ENCODE assay signal across 21 cellular contexts in the genomic region with DNA sequence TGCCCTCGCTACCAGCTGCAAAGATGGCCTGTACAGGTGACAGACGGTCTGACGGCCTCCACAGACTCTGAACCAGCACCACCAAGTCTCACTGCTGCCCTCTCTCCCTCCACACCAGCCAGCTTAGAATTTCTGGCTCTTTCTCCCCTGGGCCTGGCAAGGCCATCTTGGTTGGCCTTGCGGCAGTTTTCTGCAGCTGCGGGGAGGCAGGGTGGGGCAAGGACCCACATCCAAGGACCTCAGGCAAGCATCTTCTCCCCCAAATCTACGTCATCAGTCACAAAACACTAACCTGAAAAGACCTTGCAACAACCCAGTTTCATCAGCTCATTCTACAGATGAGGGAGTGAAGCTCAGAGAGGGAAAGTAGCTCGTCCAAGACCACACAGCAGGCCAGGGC. TPM values are rescaled to one million over a fixed set of nuclear protein-coding genes. Genes with fewer than 3 reads are reported as not detected.
DNase-seq lines count a peak whose midpoint lies in the region; ATAC-seq, FAIRE-seq and TF ChIP-seq lines count a peak whose summit lies in the region.
"Had no signal": no experiment of that assay in that cellular context is flagged by ENCODE, and none has a peak within 500 bp of the region (broad histone marks: within the 10 kb centered on the region; RNA-seq: fewer than 3 reads in every experiment).

No MANE protein-coding gene starts in this region.

- peak overlapping the region in 1 of 7 donors; percentile 18 for H3K4me3 Mint-ChIP-seq in CD8-positive, alpha-beta memory T cell
- H3K4me3 Mint-ChIP-seq: CD4-positive, CD25-positive, alpha-beta regulatory T cell; GM23338; HFFc6 had no signal

- H3K36me3 Mint-ChIP-seq in CD8-positive, alpha-beta memory T cell = peaks cover 0 to 67% (median 5%) of the 10 kb centered on the region in 3 donors

- H2AFZ ChIP-seq in HepG2 (ENCODE audit: low read length) (no peak overlapping the region), K562 (ENCODE audit: low read depth, low read length) (no peak overlapping the region), osteoblast (ENCODE audit: low read length) (no peak overlapping the region)
- H2AFZ ChIP-seq: GM23338 had no signal

- ATAC-seq in HepG2 (no peak), right lobe of liver (no peak), K562 (no peak), HG02642 (IDR thresholded peaks at IDR 0.05; ENCODE audit: poor library complexity, unreplicated experiment) (no peak)
- ATAC-seq: GM12878, GM23338 had no signal

- BruUV-seq in HepG2 (replicated peaks; lab: Mats Ljungman, UMichigan) = no TSS peak
- BruUV-seq in K562 (replicated peaks; lab: Mats Ljungman, UMichigan) = no TSS peak

- peak overlapping the region in 1 of 8 donors; percentile 42 for H3K27ac Mint-ChIP-seq in CD8-positive, alpha-beta memory T cell
- H3K27ac Mint-ChIP-seq: CD4-positive, CD25-positive, alpha-beta regulatory T cell; GM23338; HFFc6 had no signal

- H3K27ac ChIP-seq in HepG2 (ENCODE audit: extremely low read length, insufficient read depth, low read length) (no peak overlapping the region), right lobe of liver (no peak overlapping the region), K562 (ENCODE audit: extremely low read depth, low read depth, low read length) (no peak overlapping the region), osteoblast (ENCODE audit: low read depth, low read length) (no peak overlapping the region), suprapubic skin (no peak overlapping the region)
- H3K27ac ChIP-seq in CD8-positive, alpha-beta memory T cell (ENCODE audit: low read depth, low read length) = no peak overlapping the region
- H3K27ac ChIP-seq: BLaER1 treated with 17β-estradiol and CSF1 and Interleukin-3, amounts not matched to agents 10 nM and 100 nM had no signal

- H3K36me3 ChIP-seq in HepG2 (replicated peaks in 1 of 2; ENCODE audit: control insufficient read depth in 1 of 2, insufficient read depth in 2 of 2, low read length in 2 of 2) = peaks cover 45 to 75% of the 10 kb centered on the region in 2 experiments
- H3K36me3 ChIP-seq in right lobe of liver = peaks cover 5 to 57% (median 38%) of the 10 kb centered on the region in 4 donors
- H3K36me3 ChIP-seq in K562 (ENCODE audit: control insufficient read depth, insufficient read depth, low read length) = peaks cover 50% of the 10 kb centered on the region; the same call in 1 of the 3 replicates
- H3K36me3 ChIP-seq in osteoblast (ENCODE audit: insufficient read depth, low read length) = peaks cover 68% of the 10 kb centered on the region
- peaks cover 12% of the 10 kb centered on the region for H3K36me3 ChIP-seq in CD8-positive, alpha-beta memory T cell (ENCODE audit: insufficient read depth, low read length)
- peaks cover 85% of the 10 kb centered on the region for H3K36me3 ChIP-seq in suprapubic skin

- H3K4me3 ChIP-seq in HepG2 (replicated peaks in 1 of 3; ENCODE audit: insufficient read depth in 1 of 3, low read depth in 2 of 3, low read length in 3 of 3) (no peak overlapping the region), right lobe of liver (no peak overlapping the region), K562 (no peak overlapping the region), osteoblast (ENCODE audit: insufficient read depth, low read length) (no peak overlapping the region), suprapubic skin (no peak overlapping the region)
- no peak overlapping the region for H3K4me3 ChIP-seq in CD8-positive, alpha-beta memory T cell (ENCODE audit: low read length)
- H3K4me3 ChIP-seq: BLaER1 treated with 17β-estradiol and CSF1 and Interleukin-3, amounts not matched to agents 10 nM and 100 nM; GM12878; GM23338; HAP-1 had no signal

- no peaks in the 10 kb centered on the region for H3K27me3 ChIP-seq in HepG2 (ENCODE audit: control insufficient read depth in 1 of 2, insufficient read depth in 2 of 2, low read length in 2 of 2)
- H3K27me3 ChIP-seq in right lobe of liver = no peaks in the 10 kb centered on the region
- no peaks in the 10 kb centered on the region for H3K27me3 ChIP-seq in K562 (ENCODE audit: control insufficient read depth in 2 of 2, insufficient read depth in 2 of 2, low read length in 2 of 2)
- H3K27me3 ChIP-seq in osteoblast (ENCODE audit: insufficient read depth, low read length) = no peaks in the 10 kb centered on the region
- no peaks in the 10 kb centered on the region for H3K27me3 ChIP-seq in CD8-positive, alpha-beta memory T cell (ENCODE audit: insufficient read depth, low read length, poor library complexity, severe bottlenecking)
- H3K27me3 ChIP-seq in suprapubic skin = no peaks in the 10 kb centered on the region
- H3K27me3 ChIP-seq: BLaER1 treated with 17β-estradiol and CSF1 and Interleukin-3, amounts not matched to agents 10 nM and 100 nM had no signal

- no peak overlapping the region for H3K9ac ChIP-seq in HepG2 (ENCODE audit: insufficient read depth, low read depth, low read length)
- peak overlapping the region in 1 of 2 experiments; percentile 26; a peak in 2 of 4 replicates for H3K9ac ChIP-seq in K562 (ENCODE audit: insufficient read depth in 1 of 2, low read depth in 2 of 2, low read length in 2 of 2)

- DNase-seq in HepG2 (ENCODE audit: low spot score) = no peak
- no peak for DNase-seq in right lobe of liver
- no peak for DNase-seq in K562 (ENCODE audit: extremely low read depth in 1 of 4, low spot score in 3 of 4)
- DNase-seq in osteoblast (ENCODE audit: insufficient read length, low spot score, missing footprints) = peak; percentile 50
- no peak for DNase-seq in CD8-positive, alpha-beta memory T cell
- no peak for DNase-seq in suprapubic skin (ENCODE audit: low spot score in 2 of 2)
- DNase-seq: ACHN; Calu3; CD4-positive, CD25-positive, alpha-beta regulatory T cell; DMS 273 treated with DMSO at 0.1 percent for 48 hours; HFFc6; KBM-7 had no signal

- in situ Hi-C loops in HepG2 (cut with HindIII; ENCODE audit: extremely low pct_ligation_motif_present, low pct_unique_long_range_greater_than_20kb) (no loop called here), K562 (cut with MboI) (no loop called here)

- intact Hi-C loops in HepG2 (cut with micrococcal nuclease; ENCODE audit: unreplicated experiment) = no loop called here
- intact Hi-C loops in right lobe of liver (cut with DNase I) = no loop called here
- intact Hi-C loops in K562 (cut with micrococcal nuclease) = loop anchor here (10.0 kb wide), 1 partner anchor 68 kb away; no protein-coding TSS in a partner anchor

- TF ChIP-seq EP300 in HepG2 (IDR thresholded peaks at IDR 0.05; ENCODE audit: low read depth in 2 of 2, low read length in 2 of 2) = no peak
- no peak for TF ChIP-seq EP300 in HepG2 (CRISPR knock-in tag; IDR thresholded peaks at IDR 0.05; ENCODE audit: borderline replicate concordance)
- TF ChIP-seq EP300 in K562 (IDR thresholded peaks at IDR 0.05; ENCODE audit: low read length) = no peak
- no peak for TF ChIP-seq EP300 in suprapubic skin (IDR thresholded peaks at IDR 0.05)

- no peaks in the 10 kb centered on the region for H3K9me3 Mint-ChIP-seq in CD8-positive, alpha-beta memory T cell
- H3K9me3 Mint-ChIP-seq: GM23338, HFFc6 had no signal

- TF ChIP-seq POLR2A in HepG2 (IDR thresholded peaks at IDR 0.05; ENCODE audit: insufficient read depth in 1 of 2, low read depth in 2 of 2, low read length in 2 of 2) = no peak
- no peak for TF ChIP-seq POLR2A in right lobe of liver (IDR thresholded peaks at IDR 0.05)
- no peak for TF ChIP-seq POLR2A in K562 (conservative IDR thresholded peaks at IDR 0.05)
- no peak for TF ChIP-seq POLR2A in suprapubic skin (IDR thresholded peaks at IDR 0.05)

- TF ChIP-seq CTCF in HepG2 (CRISPR knock-in tag; IDR thresholded peaks at IDR 0.05) (no peak), right lobe of liver (IDR thresholded peaks at IDR 0.05) (no peak), K562 (IDR thresholded peaks at IDR 0.05 in 2 of 3, conservative IDR thresholded peaks at IDR 0.05 in 1 of 3; ENCODE audit: insufficient read depth in 2 of 3, low read depth in 1 of 3, low read length in 3 of 3) (no peak), osteoblast (IDR thresholded peaks at IDR 0.05; ENCODE audit: extremely low read depth, low read depth, low read length) (no peak), suprapubic skin (IDR thresholded peaks at IDR 0.05) (no peak)

- H3K4me2 ChIP-seq in HepG2 (ENCODE audit: low read depth, low read length) (no peak overlapping the region), K562 (ENCODE audit: insufficient read depth, low read length) (no peak overlapping the region), osteoblast (ENCODE audit: insufficient read depth, low read length) (no peak overlapping the region)
- H3K4me2 ChIP-seq: GM23338 had no signal

- H3K79me2 ChIP-seq in HepG2 (ENCODE audit: insufficient read depth, low read length) (no peaks in the 10 kb centered on the region), K562 (ENCODE audit: control insufficient read depth, insufficient read depth, low read length) (no peaks in the 10 kb centered on the region), osteoblast (ENCODE audit: insufficient read depth, low read length) (peaks cover 13% of the 10 kb centered on the region)

- WGBS in HepG2 (ENCODE audit: low lambda C conversion rate) = 96% methylated on average over 7 of the region's 7 CpGs
- WGBS in right lobe of liver (ENCODE audit: insufficient coverage, low coverage, low lambda C conversion rate, missing lambda C conversion rate) = 88% methylated on average over 3 of the region's 7 CpGs
- 100% methylated on average over 6 of the region's 7 CpGs for WGBS in K562 (ENCODE audit: insufficient coverage, low coverage, missing lambda C conversion rate)
- 79% methylated on average over 7 of the region's 7 CpGs for WGBS in suprapubic skin

- POLR2A ChIA-PET in HepG2 (lab: Yijun Ruan, JAX) = interaction anchor here (1.2 kb wide), 1 partner anchor 11 kb away, joined by 6 read pairs; the partner anchor contains the start of gene POLDIP3
- POLR2A ChIA-PET in K562 (lab: Yijun Ruan, JAX) = interaction anchor here (5.6 kb wide), 1 partner anchor 11 kb away, joined by 46 read pairs; the partner anchor contains the start of gene POLDIP3
- POLR2A ChIA-PET in CD8-positive, alpha-beta memory T cell (lab: Charles Lee) = no interaction called here

- no peaks in the 10 kb centered on the region for H3K27me3 Mint-ChIP-seq in CD8-positive, alpha-beta memory T cell
- H3K27me3 Mint-ChIP-seq: CD4-positive, CD25-positive, alpha-beta regulatory T cell had no signal

- TF ChIP-seq RAD21 in HepG2 (CRISPR knock-in tag; IDR thresholded peaks at IDR 0.05) (no peak), K562 (CRISPR knock-in tag; conservative IDR thresholded peaks at IDR 0.05 in 1 of 2, IDR thresholded peaks at IDR 0.05 in 1 of 2) (no peak)

- H3K9me1 ChIP-seq in K562 (ENCODE audit: control insufficient read depth, insufficient read depth, low read length) = peaks cover 3% of the 10 kb centered on the region

- peaks cover 18% of the 10 kb centered on the region for H4K20me1 ChIP-seq in HepG2 (ENCODE audit: insufficient read depth, low read length)
- no peaks in the 10 kb centered on the region for H4K20me1 ChIP-seq in K562 (replicated peaks; ENCODE audit: control insufficient read depth, insufficient read depth, low read length)
- peaks cover under 1% of the 10 kb centered on the region for H4K20me1 ChIP-seq in osteoblast (ENCODE audit: insufficient read depth, low read length)

- FAIRE-seq in HepG2 (lab: Jason Lieb, UNC) (no peak), K562 (lab: Jason Lieb, UNC) (no peak)
- FAIRE-seq: GM12878, GM18507, HTR-8/SVneo had no signal

- H3K4me1 Mint-ChIP-seq in CD8-positive, alpha-beta memory T cell = peaks cover 3% of the 10 kb centered on the region in 3 donors

- CTCF ChIA-PET in HepG2 (lab: Yijun Ruan, JAX; ENCODE audit: low intra/inter-chr PET ratio, low total read pairs) = no interaction called here
- CTCF ChIA-PET in K562 (lab: Yijun Ruan, JAX; ENCODE audit: low intra/inter-chr PET ratio) = no interaction called here
- CTCF ChIA-PET in CD8-positive, alpha-beta memory T cell (lab: Charles Lee) = interaction anchor here (0.9 to 1.2 kb wide), 2 partner anchors 17 to 38 kb away, joined by 3 read pairs; no protein-coding TSS in a partner anchor

- H3K9me3 ChIP-seq in HepG2 (ENCODE audit: low read length) (no peaks in the 10 kb centered on the region), right lobe of liver (no peaks in the 10 kb centered on the region), K562 (replicated peaks; ENCODE audit: control insufficient read depth, insufficient read depth, low read depth, low read length) (no peaks in the 10 kb centered on the region), osteoblast (ENCODE audit: low read depth, low read length) (no peaks in the 10 kb centered on the region), suprapubic skin (no peaks in the 10 kb centered on the region)
- H3K9me3 ChIP-seq in CD8-positive, alpha-beta memory T cell (ENCODE audit: low read length) = no peaks in the 10 kb centered on the region
- H3K9me3 ChIP-seq: BLaER1 treated with 17β-estradiol and CSF1 and Interleukin-3, amounts not matched to agents 10 nM and 100 nM; HAP-1 had no signal

- H3K4me1 ChIP-seq in HepG2 (ENCODE audit: insufficient read depth, low read length) (no peaks in the 10 kb centered on the region; the same call in 1 of the 2 replicates), right lobe of liver (peaks cover 0 to 24% (median 0%) of the 10 kb centered on the region in 4 donors), K562 (replicated peaks in 1 of 2; ENCODE audit: control insufficient read depth in 2 of 2, insufficient read depth in 2 of 2, low read length in 2 of 2) (peaks cover under 1 to 21% of the 10 kb centered on the region in 2 experiments; a peak in 3 of 5 replicates), osteoblast (ENCODE audit: insufficient read depth, low read length) (peaks cover 13% of the 10 kb centered on the region), suprapubic skin (peaks cover 21% of the 10 kb centered on the region)
- H3K4me1 ChIP-seq in CD8-positive, alpha-beta memory T cell (ENCODE audit: insufficient read depth, low read length) = no peaks in the 10 kb centered on the region
- H3K4me1 ChIP-seq: HAP-1 had no signal

RNA-seq across cellular contexts. Expression of gene POLDIP3, which starts 11.7 kb away (rescaled TPM):
- total RNA-seq in HepG2 (2016; rRNA removed; fragmentation: Illumina TruSeq; extraction: Trizol) (47.4 and 64.1 TPM in 2 replicates), right lobe of liver (10 to 100 TPM; 17.1 to 22.6 (median 21.1) TPM), K562 (2014; rRNA removed) (24.9 and 39.1 TPM in 2 replicates), K562 (2014; rRNA removed; fragmentation: Illumina TruSeq; extraction: Trizol) (23.5 and 24.1 TPM in 2 replicates), K562 (2015; rRNA removed; fragmentation: Illumina TruSeq; extraction: Trizol) (25.5 and 26.3 TPM in 2 replicates), K562 (2021) (47.3 and 53.6 TPM in 2 replicates), osteoblast (21.2 and 22.4 TPM in 2 replicates), suprapubic skin (10 to 100 TPM; 32.4 to 61.1 (median 45.7) TPM)
- 6.4 and 8.7 TPM in 2 replicates for total RNA-seq in HepG2 (2016; cell fraction: cytosol; rRNA removed; fragmentation: Illumina TruSeq; extraction: Trizol; ENCODE audit: low read depth)
- 45.0 and 57.8 TPM in 2 replicates for total RNA-seq in HepG2 (2016; cell fraction: insoluble cytoplasmic fraction; rRNA removed; fragmentation: Illumina TruSeq; extraction: Trizol)
- 23.2 TPM in 2 replicates for total RNA-seq in HepG2 (2016; cell fraction: membrane; rRNA removed; fragmentation: Illumina TruSeq; extraction: Trizol)
- total RNA-seq in HepG2 (2016; cell fraction: nucleus; rRNA removed; fragmentation: Illumina TruSeq; extraction: Trizol) = 32.4 and 36.4 TPM in 2 replicates
- polyA plus RNA-seq in HepG2 (2011; rRNA removed) (45.8 and 50.1 TPM in 2 replicates), K562 (2011; rRNA removed) (44.4 and 53.8 TPM in 2 replicates), K562 (2014; fragmentation: Illumina TruSeq; extraction: Trizol) (47.7 and 53.0 TPM in 2 replicates), K562 (2014; fragmentation: Nextera tagmentation; extraction: Ambion mirVana) (10 to 100 TPM; 14.3 to 22.3 TPM), K562 (2014; rRNA removed) (39.8 and 45.4 TPM in 2 replicates)
- polyA plus RNA-seq in HepG2 (2011; cell fraction: cytosol; rRNA removed) = 28.7 TPM in 2 replicates
- 70.7 and 76.7 TPM in 2 replicates for polyA plus RNA-seq in HepG2 (2011; cell fraction: nucleus; rRNA removed)
- 62.0 and 63.4 TPM in 2 replicates for polyA plus RNA-seq in HepG2 (2012)
- polyA plus RNA-seq in HepG2 (2016; cell fraction: cytosol; fragmentation: Illumina TruSeq; extraction: Trizol; ENCODE audit: low read depth) = 5.1 and 6.4 TPM in 2 replicates
- 59.1 and 66.7 TPM in 2 replicates for polyA plus RNA-seq in HepG2 (2016; cell fraction: insoluble cytoplasmic fraction; fragmentation: Illumina TruSeq; extraction: Trizol; ENCODE audit: low read depth)
- polyA plus RNA-seq in HepG2 (2016; cell fraction: membrane; fragmentation: Illumina TruSeq; extraction: Trizol; ENCODE audit: low read depth) = 14.0 and 14.8 TPM in 2 replicates
- polyA plus RNA-seq in HepG2 (2016; cell fraction: nucleus; fragmentation: Illumina TruSeq; extraction: Trizol; ENCODE audit: insufficient read depth, low read depth) = 53.9 and 54.2 TPM in 2 replicates
- polyA minus RNA-seq in HepG2 (2011; rRNA and poly(A)+ RNA removed; ENCODE audit: low replicate concordance) = 46.1 and 58.4 TPM in 2 replicates
- 29.3 and 32.2 TPM in 2 replicates for polyA minus RNA-seq in HepG2 (2011; cell fraction: cytosol; rRNA and poly(A)+ RNA removed)
- 33.0 and 36.7 TPM in 2 replicates for polyA minus RNA-seq in HepG2 (2011; cell fraction: nucleus; rRNA and poly(A)+ RNA removed)
- 48.1 and 83.3 TPM in 2 replicates for total RNA-seq in K562 (2011; cell fraction: chromatin; rRNA removed; ENCODE audit: low replicate concordance)
- total RNA-seq in K562 (2011; cell fraction: nucleolus; rRNA removed) = 38.3 and 41.5 TPM in 2 replicates
- 41.4 and 45.6 TPM in 2 replicates for total RNA-seq in K562 (2011; cell fraction: nucleoplasm; rRNA removed)
- polyA plus RNA-seq in K562 (2011; cell fraction: cytosol; rRNA removed) = 32.6 and 35.2 TPM in 2 replicates
- polyA plus RNA-seq in K562 (2011; cell fraction: nucleus; rRNA removed) = 57.4 and 60.2 TPM in 2 replicates
- polyA plus RNA-seq in K562 (2012) = 44.3 and 46.7 TPM in 2 replicates
- polyA minus RNA-seq in K562 (2011; rRNA and poly(A)+ RNA removed) = 28.0 and 31.6 TPM in 2 replicates
- 18.9 and 27.0 TPM in 2 replicates for polyA minus RNA-seq in K562 (2011; cell fraction: cytosol; rRNA and poly(A)+ RNA removed)
- polyA minus RNA-seq in K562 (2011; cell fraction: nucleus; rRNA and poly(A)+ RNA removed) = 13.5 and 18.8 TPM in 2 replicates
- 10 to 100 TPM; 80.0 to 82.8 TPM for total RNA-seq in CD8-positive, alpha-beta memory T cell
- 78.0 TPM for polyA plus RNA-seq in CD8-positive, alpha-beta memory T cell

RNA-seq across cellular contexts. Expression of gene ATP5MGL, which starts 14.0 kb away (rescaled TPM):
- total RNA-seq in HepG2 (2016; rRNA removed; fragmentation: Illumina TruSeq; extraction: Trizol) = 0.97 TPM in 1 of 2 replicates, not detected in the other
- 0.35 TPM in 1 of 2 replicates, not detected in the other for total RNA-seq in HepG2 (2016; cell fraction: cytosol; rRNA removed; fragmentation: Illumina TruSeq; extraction: Trizol; ENCODE audit: low read depth)
- 0.58 TPM in 1 of 2 replicates, not detected in the other for total RNA-seq in HepG2 (2016; cell fraction: insoluble cytoplasmic fraction; rRNA removed; fragmentation: Illumina TruSeq; extraction: Trizol)
- not detected in 2 replicates for total RNA-seq in HepG2 (2016; cell fraction: membrane; rRNA removed; fragmentation: Illumina TruSeq; extraction: Trizol)
- 0.69 and 1.2 TPM in 2 replicates for total RNA-seq in HepG2 (2016; cell fraction: nucleus; rRNA removed; fragmentation: Illumina TruSeq; extraction: Trizol)
- polyA plus RNA-seq in HepG2 (2011; rRNA removed) = 0.40 and 0.50 TPM in 2 replicates
- not detected in 2 replicates for polyA plus RNA-seq in HepG2 (2011; cell fraction: cytosol; rRNA removed)
- 0.40 and 1.1 TPM in 2 replicates for polyA plus RNA-seq in HepG2 (2011; cell fraction: nucleus; rRNA removed)
- 0.21 TPM in 1 of 2 replicates, not detected in the other for polyA plus RNA-seq in HepG2 (2012)
- polyA plus RNA-seq in HepG2 (2016; cell fraction: cytosol; fragmentation: Illumina TruSeq; extraction: Trizol; ENCODE audit: low read depth) = not detected in 2 replicates
- polyA plus RNA-seq in HepG2 (2016; cell fraction: insoluble cytoplasmic fraction; fragmentation: Illumina TruSeq; extraction: Trizol; ENCODE audit: low read depth) = not detected in 2 replicates
- polyA plus RNA-seq in HepG2 (2016; cell fraction: membrane; fragmentation: Illumina TruSeq; extraction: Trizol; ENCODE audit: low read depth) = not detected in 2 replicates
- not detected in 2 replicates for polyA plus RNA-seq in HepG2 (2016; cell fraction: nucleus; fragmentation: Illumina TruSeq; extraction: Trizol; ENCODE audit: insufficient read depth, low read depth)
- 2.1 and 4.3 TPM in 2 replicates for polyA minus RNA-seq in HepG2 (2011; rRNA and poly(A)+ RNA removed; ENCODE audit: low replicate concordance)
- polyA minus RNA-seq in HepG2 (2011; cell fraction: cytosol; rRNA and poly(A)+ RNA removed) = not detected in 2 replicates
- polyA minus RNA-seq in HepG2 (2011; cell fraction: nucleus; rRNA and poly(A)+ RNA removed) = 3.9 and 6.5 TPM in 2 replicates
- total RNA-seq in right lobe of liver = under 1 TPM in 3 of 6 experiments, not detected in 3; 0.37 to 0.78 (median 0.68) TPM
- total RNA-seq in K562 (2011; cell fraction: chromatin; rRNA removed; ENCODE audit: low replicate concordance) = 8.4 and 14.5 TPM in 2 replicates
- 6.3 and 6.8 TPM in 2 replicates for total RNA-seq in K562 (2011; cell fraction: nucleolus; rRNA removed)
- total RNA-seq in K562 (2011; cell fraction: nucleoplasm; rRNA removed) = 8.3 and 17.9 TPM in 2 replicates
- total RNA-seq in K562 (2014; rRNA removed) = not detected in 2 replicates
- total RNA-seq in K562 (2014; rRNA removed; fragmentation: Illumina TruSeq; extraction: Trizol) = 0.25 and 0.41 TPM in 2 replicates
- 0.25 and 0.38 TPM in 2 replicates for total RNA-seq in K562 (2015; rRNA removed; fragmentation: Illumina TruSeq; extraction: Trizol)
- 0.31 and 0.35 TPM in 2 replicates for total RNA-seq in K562 (2021)
- polyA plus RNA-seq in K562 (2011; rRNA removed) = 0.17 TPM in 1 of 2 replicates, not detected in the other
- 0.12 TPM in 1 of 2 replicates, not detected in the other for polyA plus RNA-seq in K562 (2011; cell fraction: cytosol; rRNA removed)
- polyA plus RNA-seq in K562 (2011; cell fraction: nucleus; rRNA removed) = 0.36 and 0.37 TPM in 2 replicates
- not detected in 2 replicates for polyA plus RNA-seq in K562 (2012)
- not detected in 2 replicates for polyA plus RNA-seq in K562 (2014; fragmentation: Illumina TruSeq; extraction: Trizol)
- polyA plus RNA-seq in K562 (2014; fragmentation: Nextera tagmentation; extraction: Ambion mirVana) = under 1 TPM; 0.13 to 0.34 TPM
- polyA plus RNA-seq in K562 (2014; rRNA removed) = 0.09 TPM in 1 of 2 replicates, not detected in the other
- polyA minus RNA-seq in K562 (2011; rRNA and poly(A)+ RNA removed) = 0.74 and 1.0 TPM in 2 replicates
- not detected in 2 replicates for polyA minus RNA-seq in K562 (2011; cell fraction: cytosol; rRNA and poly(A)+ RNA removed)
- polyA minus RNA-seq in K562 (2011; cell fraction: nucleus; rRNA and poly(A)+ RNA removed) = 0.44 and 0.67 TPM in 2 replicates
- total RNA-seq in osteoblast = 0.72 and 1.2 TPM in 2 replicates
- under 1 TPM; 0.51 to 0.74 TPM for total RNA-seq in CD8-positive, alpha-beta memory T cell
- 0.51 TPM for polyA plus RNA-seq in CD8-positive, alpha-beta memory T cell
- total RNA-seq in suprapubic skin = 1 to 10 TPM in 3 of 4 donors, not detected in 1; 1.3 to 3.9 (median 1.5) TPM
- total RNA-seq: A172, G401, GM23338 had no signal

RNA-seq across cellular contexts. Expression of gene CYB5R3, which starts 22.8 kb away (rescaled TPM):
- total RNA-seq in HepG2 (2016; rRNA removed; fragmentation: Illumina TruSeq; extraction: Trizol) (31.5 and 32.4 TPM in 2 replicates), right lobe of liver (100 to 1,000 TPM; 146 to 211 (median 170) TPM), K562 (2014; rRNA removed) (28.7 and 43.2 TPM in 2 replicates), K562 (2014; rRNA removed; fragmentation: Illumina TruSeq; extraction: Trizol) (10.9 and 13.5 TPM in 2 replicates), K562 (2015; rRNA removed; fragmentation: Illumina TruSeq; extraction: Trizol) (20.0 and 21.0 TPM in 2 replicates), K562 (2021) (66.7 and 66.8 TPM in 2 replicates), osteoblast (84.3 and 86.9 TPM in 2 replicates), suprapubic skin (100 to 1,000 TPM; 107 to 159 (median 138) TPM)
- total RNA-seq in HepG2 (2016; cell fraction: cytosol; rRNA removed; fragmentation: Illumina TruSeq; extraction: Trizol; ENCODE audit: low read depth) = 9.5 and 9.9 TPM in 2 replicates
- 27.7 and 33.5 TPM in 2 replicates for total RNA-seq in HepG2 (2016; cell fraction: insoluble cytoplasmic fraction; rRNA removed; fragmentation: Illumina TruSeq; extraction: Trizol)
- total RNA-seq in HepG2 (2016; cell fraction: membrane; rRNA removed; fragmentation: Illumina TruSeq; extraction: Trizol) = 19.2 and 24.7 TPM in 2 replicates
- total RNA-seq in HepG2 (2016; cell fraction: nucleus; rRNA removed; fragmentation: Illumina TruSeq; extraction: Trizol) = 26.9 and 30.5 TPM in 2 replicates
- polyA plus RNA-seq in HepG2 (2011; rRNA removed) (305 and 347 TPM in 2 replicates), K562 (2011; rRNA removed) (23.4 and 60.3 TPM in 2 replicates), K562 (2014; fragmentation: Illumina TruSeq; extraction: Trizol) (59.2 and 83.9 TPM in 2 replicates), K562 (2014; fragmentation: Nextera tagmentation; extraction: Ambion mirVana) (1 to 10 TPM; 1.4 to 3.9 TPM), K562 (2014; rRNA removed) (37.6 and 45.0 TPM in 2 replicates)
- polyA plus RNA-seq in HepG2 (2011; cell fraction: cytosol; rRNA removed) = 171 and 227 TPM in 2 replicates
- 180 and 209 TPM in 2 replicates for polyA plus RNA-seq in HepG2 (2011; cell fraction: nucleus; rRNA removed)
- polyA plus RNA-seq in HepG2 (2012) = 258 and 265 TPM in 2 replicates
- polyA plus RNA-seq in HepG2 (2016; cell fraction: cytosol; fragmentation: Illumina TruSeq; extraction: Trizol; ENCODE audit: low read depth) = 41.8 and 43.2 TPM in 2 replicates
- polyA plus RNA-seq in HepG2 (2016; cell fraction: insoluble cytoplasmic fraction; fragmentation: Illumina TruSeq; extraction: Trizol; ENCODE audit: low read depth) = 103 and 141 TPM in 2 replicates
- 69.2 and 69.5 TPM in 2 replicates for polyA plus RNA-seq in HepG2 (2016; cell fraction: membrane; fragmentation: Illumina TruSeq; extraction: Trizol; ENCODE audit: low read depth)
- polyA plus RNA-seq in HepG2 (2016; cell fraction: nucleus; fragmentation: Illumina TruSeq; extraction: Trizol; ENCODE audit: insufficient read depth, low read depth) = 118 and 123 TPM in 2 replicates
- 63.4 and 306 TPM in 2 replicates for polyA minus RNA-seq in HepG2 (2011; rRNA and poly(A)+ RNA removed; ENCODE audit: low replicate concordance)
- 173 and 208 TPM in 2 replicates for polyA minus RNA-seq in HepG2 (2011; cell fraction: cytosol; rRNA and poly(A)+ RNA removed)
- polyA minus RNA-seq in HepG2 (2011; cell fraction: nucleus; rRNA and poly(A)+ RNA removed) = 50.5 and 63.4 TPM in 2 replicates
- 13.9 and 37.9 TPM in 2 replicates for total RNA-seq in K562 (2011; cell fraction: chromatin; rRNA removed; ENCODE audit: low replicate concordance)
- 38.5 and 38.7 TPM in 2 replicates for total RNA-seq in K562 (2011; cell fraction: nucleolus; rRNA removed)
- total RNA-seq in K562 (2011; cell fraction: nucleoplasm; rRNA removed) = 25.3 and 37.0 TPM in 2 replicates
- polyA plus RNA-seq in K562 (2011; cell fraction: cytosol; rRNA removed) = 41.8 and 76.5 TPM in 2 replicates
- 21.3 and 28.1 TPM in 2 replicates for polyA plus RNA-seq in K562 (2011; cell fraction: nucleus; rRNA removed)
- 46.5 and 68.5 TPM in 2 replicates for polyA plus RNA-seq in K562 (2012)
- 21.7 and 21.8 TPM in 2 replicates for polyA minus RNA-seq in K562 (2011; rRNA and poly(A)+ RNA removed)
- 30.6 and 64.6 TPM in 2 replicates for polyA minus RNA-seq in K562 (2011; cell fraction: cytosol; rRNA and poly(A)+ RNA removed)
- polyA minus RNA-seq in K562 (2011; cell fraction: nucleus; rRNA and poly(A)+ RNA removed) = 7.7 and 11.7 TPM in 2 replicates
- total RNA-seq in CD8-positive, alpha-beta memory T cell = 10 to 100 TPM; 70.9 to 75.1 TPM
- 105 TPM for polyA plus RNA-seq in CD8-positive, alpha-beta memory T cell

Comparison
In these comparisons a context has a peak if more than half of its experiments do, and no peak if none do; other contexts are left out.
1. Of the 241 proteins assayed by ChIP-seq in both HepG2 and K562: peak only in HepG2: RBM22; only in K562: ZFP36; in both: none; in neither: 239.